ENCODE assay signal across 8 cellular contexts in the genomic region with DNA sequence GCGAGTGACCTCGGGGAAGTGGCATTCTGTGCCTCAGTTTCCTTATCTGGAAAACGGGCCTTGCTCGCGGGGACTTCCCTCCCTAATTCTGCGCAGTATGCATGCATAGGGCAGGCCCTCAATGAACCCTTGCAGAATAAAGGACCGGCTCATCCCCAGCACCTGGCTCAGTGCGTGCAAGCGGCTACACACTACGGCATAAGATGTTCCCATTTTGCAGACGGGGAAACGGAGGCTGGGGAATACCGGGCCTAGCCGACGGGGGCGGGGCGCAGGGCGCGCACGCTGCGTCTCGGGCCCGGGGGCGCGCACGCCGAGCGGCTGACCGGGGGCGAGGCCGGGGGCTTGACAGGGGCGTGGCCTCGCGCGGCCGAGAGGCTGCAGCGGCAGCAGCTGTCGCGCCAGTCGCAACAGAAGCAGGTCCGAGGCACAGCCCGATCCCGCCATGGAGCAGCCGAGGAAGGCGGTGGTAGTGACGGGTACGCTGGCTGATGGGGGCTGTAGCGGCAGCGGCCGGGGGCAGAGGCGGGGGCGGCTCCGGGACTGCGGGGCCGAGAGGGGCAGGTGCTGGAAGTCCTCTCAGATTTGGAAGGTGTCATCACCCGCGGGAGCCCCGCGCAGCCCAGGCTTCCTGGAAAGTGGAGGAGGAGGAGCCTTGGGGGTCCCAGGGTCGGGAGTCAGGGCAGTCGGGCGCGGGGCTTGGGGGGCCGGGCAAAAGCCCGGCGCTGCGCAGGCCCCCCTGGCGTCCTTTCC. TPM values are rescaled to one million over a fixed set of nuclear protein-coding genes. Genes with fewer than 3 reads are reported as not detected.
A peak's percentile ranks its signal among the peaks of the same experiment; 100 is the strongest.
DNase-seq lines count a peak whose midpoint lies in the region; ATAC-seq and TF ChIP-seq lines count a peak whose summit lies in the region.

A gene with protein sequence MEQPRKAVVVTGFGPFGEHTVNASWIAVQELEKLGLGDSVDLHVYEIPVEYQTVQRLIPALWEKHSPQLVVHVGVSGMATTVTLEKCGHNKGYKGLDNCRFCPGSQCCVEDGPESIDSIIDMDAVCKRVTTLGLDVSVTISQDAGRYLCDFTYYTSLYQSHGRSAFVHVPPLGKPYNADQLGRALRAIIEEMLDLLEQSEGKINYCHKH (plus strand): TSS at position 362 of the 753 bp plus-strand sequence. CDS start 84 bp downstream, at position 446.

- H3K27ac Mint-ChIP-seq in activated CD8-positive, alpha-beta memory T cell treated with anti-CD3 and anti-CD28 coated beads, Interleukin-2, amount 10 ng/mL, durations not matched to agents 7 days and 5 days: peak within 1 kb of the TSS; percentile 84
- no peak within 1 kb of the TSS for H3K27ac Mint-ChIP-seq in endodermal cell
- H3K27ac Mint-ChIP-seq in mesothelial cell of epicardium: peak within 1 kb of the TSS; percentile 47

- H3K9me3 ChIP-seq in DOHH2 (ENCODE audit: control insufficient read depth, insufficient read depth, low read length): no peaks in the 10 kb centered on the region
- no peaks in the 10 kb centered on the region for H3K9me3 ChIP-seq in HCT116 (ENCODE audit: control insufficient read depth in 1 of 2, insufficient read depth in 1 of 2, low read depth in 1 of 2, low read length in 2 of 2)
- H3K9me3 ChIP-seq in endodermal cell (ENCODE audit: control insufficient read depth, low read length): no peaks in the 10 kb centered on the region

- H3K36me3 ChIP-seq in DOHH2 (ENCODE audit: control insufficient read depth, low read length): no peaks in the 10 kb centered on the region
- H3K36me3 ChIP-seq in HCT116 (ENCODE audit: control insufficient read depth in 1 of 2, insufficient read depth in 2 of 2, low read length in 2 of 2): no peaks in the 10 kb centered on the region; a peak in 2 of 4 replicates
- no peaks in the 10 kb centered on the region for H3K36me3 ChIP-seq in endodermal cell (ENCODE audit: control insufficient read depth, insufficient read depth, low read length)

- H3K27me3 ChIP-seq in DOHH2 (ENCODE audit: control insufficient read depth, low read length) (peaks cover 4% of the 10 kb centered on the region; the same call in 1 of the 2 replicates), HCT116 (ENCODE audit: insufficient read depth, low read length) (no peaks in the 10 kb centered on the region), endodermal cell (ENCODE audit: control insufficient read depth, insufficient read depth, low read length, poor library complexity, severe bottlenecking) (no peaks in the 10 kb centered on the region)

- TF ChIP-seq POLR2A in HCT116 (IDR thresholded peaks at IDR 0.05; ENCODE audit: borderline replicate concordance, extremely low read depth, insufficient read depth, insufficient read length): no peak

- peak within 1 kb of the TSS; percentile 72 for H3K4me3 Mint-ChIP-seq in activated CD8-positive, alpha-beta memory T cell treated with anti-CD3 and anti-CD28 coated beads, Interleukin-2, amount 10 ng/mL, durations not matched to agents 7 days and 5 days
- H3K4me3 Mint-ChIP-seq in endodermal cell (peak within 1 kb of the TSS; percentile 71), mesothelial cell of epicardium (peak within 1 kb of the TSS; percentile 72)

- POLR2A ChIA-PET in HCT116 (lab: Charles Lee): interaction anchor here (1.0 to 2.3 kb wide), 6 partner anchors 9 to 61 kb away, joined by 3 to 19 read pairs (median 4); partner anchors contain the start of genes GDF15 and JUND

- peaks cover 14% of the 10 kb centered on the region for H3F3A ChIP-seq in DOHH2 (ENCODE audit: control insufficient read depth, insufficient read depth)

- CTCF ChIA-PET in HCT116 (lab: Charles Lee): interaction anchor here (1.1 to 4.1 kb wide), 6 partner anchors 8 to 97 kb away, joined by 4 to 31 read pairs (median 6); no protein-coding TSS in a partner anchor
- CTCF ChIA-PET in activated CD8-positive, alpha-beta memory T cell treated with anti-CD3 and anti-CD28 coated beads, Interleukin-2, amount 10 ng/mL, durations not matched to agents 7 days and 5 days (lab: Charles Lee): interaction anchor here (0.6 to 8.9 kb wide), 13 partner anchors 11 to 149 kb away, joined by 3 to 78 read pairs (median 5); partner anchors contain the start of genes JUND, LSM4 and SSBP4

- H3K27ac ChIP-seq in DOHH2 (ENCODE audit: low read depth, low read length) (peak within 1 kb of the TSS; percentile 5; the same call in 1 of the 2 replicates), HCT116 (ENCODE audit: low read depth, low read length) (peak within 1 kb of the TSS; percentile 67), endodermal cell (ENCODE audit: low read depth, low read length) (peak within 1 kb of the TSS; percentile 89)

- H2AFZ ChIP-seq in HCT116 (ENCODE audit: low read depth, low read length, poor library complexity, severe bottlenecking): no peak within 1 kb of the TSS

- H3K4me2 ChIP-seq in DOHH2 (ENCODE audit: low read length) (peak within 1 kb of the TSS; percentile 91), HCT116 (ENCODE audit: low read length) (peak within 1 kb of the TSS; percentile 97)

- DNase-seq in HCT116 (ENCODE audit: low read depth, low spot score) (no peak), NCI-H774 (lab: John Stamatoyannopoulos, UW) (peak; percentile 47), endodermal cell (peak; percentile 92), mesothelial cell of epicardium (ENCODE audit: low spot score in 2 of 2, unreplicated experiment in 2 of 2) (peak; percentile 43 to 66)
- DNase-seq in activated CD8-positive, alpha-beta memory T cell treated with anti-CD3 and anti-CD28 coated beads, Interleukin-2, amount 10 ng/mL, durations not matched to agents 7 days and 5 days: peak; percentile 73
- DNase-seq in stimulated activated CD8-positive, alpha-beta memory T cell treated with anti-CD3 and anti-CD28 coated beads, Interleukin-15, amount 100 ng/mL, for 48 hours (ENCODE audit: low read depth in 2 of 2): peak; percentile 56 to 57

- 5 to 13% methylated on average over 35 to 68 of the region's 68 CpGs for WGBS in endodermal cell (ENCODE audit: insufficient coverage in 1 of 2, insufficient read length in 1 of 2), 2 experiments

- H3K4me1 Mint-ChIP-seq in activated CD8-positive, alpha-beta memory T cell treated with anti-CD3 and anti-CD28 coated beads, Interleukin-2, amount 10 ng/mL, durations not matched to agents 7 days and 5 days: peaks cover 17% of the 10 kb centered on the region
- H3K4me1 Mint-ChIP-seq in endodermal cell (peaks cover 9% of the 10 kb centered on the region), mesothelial cell of epicardium (peaks cover 14% of the 10 kb centered on the region)

- H3K9me2 ChIP-seq in DOHH2 (replicated peaks; ENCODE audit: control insufficient read depth, low read length) (no peaks in the 10 kb centered on the region), HCT116 (ENCODE audit: insufficient read depth) (no peaks in the 10 kb centered on the region)

- no peaks in the 10 kb centered on the region for H3K9me3 Mint-ChIP-seq in activated CD8-positive, alpha-beta memory T cell treated with anti-CD3 and anti-CD28 coated beads, Interleukin-2, amount 10 ng/mL, durations not matched to agents 7 days and 5 days (ENCODE audit: low read depth)
- no peaks in the 10 kb centered on the region for H3K9me3 Mint-ChIP-seq in endodermal cell
- H3K9me3 Mint-ChIP-seq in mesothelial cell of epicardium: no peaks in the 10 kb centered on the region

- peaks cover 21% of the 10 kb centered on the region for H3K4me1 ChIP-seq in DOHH2 (ENCODE audit: control insufficient read depth, low read length)
- peaks cover 25 to 63% of the 10 kb centered on the region in 2 experiments for H3K4me1 ChIP-seq in HCT116 (ENCODE audit: control insufficient read depth in 1 of 2, insufficient read depth in 2 of 2, low read length in 2 of 2)
- H3K4me1 ChIP-seq in endodermal cell (ENCODE audit: control insufficient read depth, insufficient read depth, low read length): no peaks in the 10 kb centered on the region

- no peak for TF ChIP-seq CTCF in DOHH2 (IDR thresholded peaks at IDR 0.05; ENCODE audit: low read depth, low read length, poor library complexity, severe bottlenecking)
- no peak for TF ChIP-seq CTCF in HCT116 (IDR thresholded peaks at IDR 0.05 in 2 of 3, conservative IDR thresholded peaks at IDR 0.05 in 1 of 3; ENCODE audit: borderline replicate concordance in 1 of 3, insufficient read depth in 1 of 3, low read depth in 2 of 3, low read length in 2 of 3)
- TF ChIP-seq CTCF in endodermal cell (conservative IDR thresholded peaks at IDR 0.05): no peak
- no peak for TF ChIP-seq CTCF in mesothelial cell of epicardium (IDR thresholded peaks at IDR 0.05; ENCODE audit: unreplicated experiment)

- H3K79me2 ChIP-seq in DOHH2 (ENCODE audit: control insufficient read depth, low read length) (no peaks in the 10 kb centered on the region), HCT116 (ENCODE audit: insufficient read depth, low read length) (no peaks in the 10 kb centered on the region)

- BruUV-seq in HCT116 (replicated peaks; lab: Mats Ljungman, UMichigan): no TSS peak

- RAD21 ChIA-PET in HCT116 (lab: Charles Lee; ENCODE audit: low non-redundant PET in 1 of 2, low total read pairs in 2 of 2, uncharacterized antibody in 2 of 2, unreplicated experiment in 2 of 2): interaction anchor here in 1 of 2 experiments (0.6 to 2.2 kb wide), 3 partner anchors 12 to 84 kb away, joined by 3 to 5 read pairs (median 3); no protein-coding TSS in a partner anchor

- peaks cover 1% of the 10 kb centered on the region for H3K36me3 Mint-ChIP-seq in activated CD8-positive, alpha-beta memory T cell treated with anti-CD3 and anti-CD28 coated beads, Interleukin-2, amount 10 ng/mL, durations not matched to agents 7 days and 5 days
- H3K36me3 Mint-ChIP-seq in endodermal cell (ENCODE audit: low read depth) (no peaks in the 10 kb centered on the region), mesothelial cell of epicardium (no peaks in the 10 kb centered on the region)

- H3K4me3 ChIP-seq in DOHH2 (ENCODE audit: low read length): peak within 1 kb of the TSS; percentile 81
- peak within 1 kb of the TSS; percentile 76 to 82 for H3K4me3 ChIP-seq in HCT116 (replicated peaks in 1 of 2; ENCODE audit: low read depth in 1 of 2, low read length in 2 of 2)
- H3K4me3 ChIP-seq in endodermal cell (ENCODE audit: low read length): peak within 1 kb of the TSS; percentile 87

- no peak for TF ChIP-seq RAD21 in HCT116 (IDR thresholded peaks at IDR 0.05; ENCODE audit: low read depth)

- H4K20me1 ChIP-seq in DOHH2 (ENCODE audit: control insufficient read depth, insufficient read depth, low read depth, low read length) (no peaks in the 10 kb centered on the region), HCT116 (ENCODE audit: insufficient read depth) (no peaks in the 10 kb centered on the region)

- peak within 1 kb of the TSS; percentile 62 for H3K9ac ChIP-seq in HCT116 (ENCODE audit: low read length)
- peak within 1 kb of the TSS; percentile 38 for H3K9ac ChIP-seq in endodermal cell (ENCODE audit: extremely low read depth, low read length, poor library complexity, severe bottlenecking)

- H3K27me3 Mint-ChIP-seq in activated CD8-positive, alpha-beta memory T cell treated with anti-CD3 and anti-CD28 coated beads, Interleukin-2, amount 10 ng/mL, durations not matched to agents 7 days and 5 days: no peaks in the 10 kb centered on the region
- H3K27me3 Mint-ChIP-seq in endodermal cell (ENCODE audit: insufficient read depth) (peaks cover 2% of the 10 kb centered on the region), mesothelial cell of epicardium (ENCODE audit: low read depth) (no peaks in the 10 kb centered on the region)

- ATAC-seq in HCT116: peak; percentile 76
- ATAC-seq in activated CD8-positive, alpha-beta memory T cell treated with anti-CD3 and anti-CD28 coated beads, Interleukin-2, amount 10 ng/mL, durations not matched to agents 7 days and 5 days: peak; percentile 71
- ATAC-seq in GM21360 (IDR thresholded peaks at IDR 0.05; ENCODE audit: unreplicated experiment): no peak

- intact Hi-C loops in HCT116 (cut with micrococcal nuclease): loop anchor here (5.0 kb wide), 1 partner anchor 63 kb away; no protein-coding TSS in a partner anchor

RNA-seq across cellular contexts. Expression of the gene that starts here (rescaled TPM):
- total RNA-seq in HCT116 (2021; ENCODE audit: unreplicated experiment) (30.9 TPM), endodermal cell (1 to 10 TPM; 7.7 to 9.0 TPM), mesothelial cell of epicardium (22.6 to 24.3 TPM (median 23.2 TPM) in 3 replicates)
- 22.4 and 23.8 TPM in 2 replicates for polyA plus RNA-seq in HCT116 (2012)
- 10 to 100 TPM; 35.5 to 44.7 TPM for total RNA-seq in activated CD8-positive, alpha-beta memory T cell treated with anti-CD3 and anti-CD28 coated beads, Interleukin-2, amount 10 ng/mL, durations not matched to agents 7 days and 5 days
- polyA plus RNA-seq in endodermal cell (2013, experiment 1 of 2): 56.3 TPM
- polyA plus RNA-seq in endodermal cell (2013, experiment 2 of 2): 66.8 TPM

Comparison
In these comparisons a context has a peak if more than half of its experiments do, and no peak if none do; other contexts are left out.
1. H3K27ac ChIP-seq: peak in every context shown above with its lines; median percentile 89 in endodermal cell; 67 in HCT116; 5 in DOHH2.